ENCODE assay signal across 18 cellular contexts in genomic region chr12:79299447-79300198, GRCh38.
"Had no signal": no experiment of that assay in that cellular context is flagged by ENCODE, and none has a peak within 500 bp of the region (broad histone marks: within the 10 kb centered on the region; RNA-seq: fewer than 3 reads in every experiment).

No MANE protein-coding gene starts in this region.

- H3K36me3 ChIP-seq: heart left ventricle, sigmoid colon, upper lobe of right lung, vagina had no signal

- H3K27ac Mint-ChIP-seq: endodermal cell; natural killer cell treated with Interleukin-12 subunit alpha and Interleukin-12 subunit beta and Interleukin-15 and Interleukin-18, amount 100 ng/mL, for 72 hours had no signal

- H3K4me1 ChIP-seq: sigmoid colon, upper lobe of right lung, vagina had no signal

- H3K9me3 Mint-ChIP-seq: endodermal cell had no signal

- DNase-seq: effector CD4-positive, alpha-beta T cell; endodermal cell; heart left ventricle; hippocampal formation; left colon; left ventricle myocardium superior; midbrain; sigmoid colon; small intestine; stimulated activated CD4-positive, alpha-beta T cell treated with anti-CD3 and anti-CD28 coated beads, Interleukin-12 subunit alpha, Interleukin-12 subunit beta, amount 100 ng/mL, for 4 hours; stimulated activated naive CD4-positive, alpha-beta T cell treated with Interleukin-2 at 50 U/mL for 16 hours; upper lobe of right lung had no signal

- ATAC-seq: esophagus mucosa; heart left ventricle; left colon; left ventricle myocardium superior; natural killer cell treated with Interleukin-12 subunit alpha and Interleukin-12 subunit beta and Interleukin-15 and Interleukin-18, amount 100 ng/mL, for 72 hours had no signal

- H3K4me3 ChIP-seq: coronary artery, heart left ventricle, lung, sigmoid colon, upper lobe of right lung, vagina had no signal

- H3K36me3 Mint-ChIP-seq: natural killer cell treated with Interleukin-12 subunit alpha and Interleukin-12 subunit beta and Interleukin-15 and Interleukin-18, amount 100 ng/mL, for 72 hours had no signal

- H3K27ac ChIP-seq: coronary artery, heart left ventricle, sigmoid colon, upper lobe of right lung, vagina had no signal

- FAIRE-seq: frontal cortex, small intestine had no signal

- H3K4me3 Mint-ChIP-seq: endodermal cell; natural killer cell treated with Interleukin-12 subunit alpha and Interleukin-12 subunit beta and Interleukin-15 and Interleukin-18, amount 100 ng/mL, for 72 hours had no signal

- H3K27me3 ChIP-seq: heart left ventricle, sigmoid colon, upper lobe of right lung, vagina had no signal

- H3K9me3 ChIP-seq: heart left ventricle, sigmoid colon, upper lobe of right lung, vagina had no signal

- H3K27me3 Mint-ChIP-seq: natural killer cell treated with Interleukin-12 subunit alpha and Interleukin-12 subunit beta and Interleukin-15 and Interleukin-18, amount 100 ng/mL, for 72 hours had no signal
